ENCODE assay signal across 7 cellular contexts in the genomic region with DNA sequence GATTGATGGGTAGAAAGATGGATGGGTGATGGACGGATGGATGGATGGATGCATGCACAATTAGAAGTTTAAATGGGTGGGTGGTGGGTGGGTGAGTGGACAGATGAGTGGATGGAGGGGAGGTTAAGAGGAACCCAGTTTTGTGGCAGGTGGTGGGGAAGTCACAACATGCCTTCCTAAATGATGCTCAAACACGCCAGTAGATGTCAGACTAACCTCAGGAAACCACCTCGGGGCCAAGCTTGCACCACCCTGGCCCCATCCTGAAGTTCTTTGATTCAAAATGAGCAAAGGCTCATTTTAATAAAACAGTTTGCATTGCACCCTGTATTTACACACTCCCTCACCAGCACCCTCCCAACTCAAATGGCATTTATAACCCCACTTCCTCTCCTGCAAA.
DNase-seq lines count a peak whose midpoint lies in the region; ATAC-seq and TF ChIP-seq lines count a peak whose summit lies in the region.

No MANE protein-coding gene starts in this region.

- H3K27ac Mint-ChIP-seq in T-cell (no peak overlapping the region), brain (peak overlapping the region in 3 of 5 experiments; percentile 35 to 75 (median 62))

- H3K4me1 Mint-ChIP-seq in T-cell (peaks cover 0 to 2% (median 0%) of the 10 kb centered on the region in 3 donors), brain (peaks cover 9% of the 10 kb centered on the region)

- POLR2A ChIA-PET in T-cell (lab: Charles Lee), result no interaction called here

- H3K9me3 Mint-ChIP-seq in T-cell, result no peaks in the 10 kb centered on the region
- no peaks in the 10 kb centered on the region for H3K9me3 Mint-ChIP-seq in brain

- ATAC-seq in T-cell (replicated peaks in 1 of 4), result peak in 3 of 4 experiments; percentile 72 to 77 (median 76)
- ATAC-seq in GM19035 (IDR thresholded peaks at IDR 0.05; ENCODE audit: unreplicated experiment), result no peak

- H3K27me3 Mint-ChIP-seq in T-cell, result peaks cover 17 to 31% of the 10 kb centered on the region in 2 donors
- H3K27me3 Mint-ChIP-seq in brain, result peaks cover 3% of the 10 kb centered on the region

- CTCF ChIA-PET in T-cell (lab: Charles Lee), result interaction anchor here in 1 of 2 donors (0.6 to 1.1 kb wide), 2 partner anchors 8 to 259 kb away, joined by 3 to 6 read pairs; no protein-coding TSS in a partner anchor

- H3K4me3 Mint-ChIP-seq in T-cell (no peak overlapping the region), brain (no peak overlapping the region)

- no peak overlapping the region for H3K4me3 ChIP-seq in GM12875 (ENCODE audit: low read depth, low read length)

- TF ChIP-seq CTCF in GM12875 (IDR thresholded peaks at IDR 0.05; ENCODE audit: borderline replicate concordance, insufficient read depth, low read depth, low read length) (peak; percentile 61), brain (conservative IDR thresholded peaks at IDR 0.05) (peak; percentile 94 to 95)

- DNase-seq in NCI-H1694 (lab: John Stamatoyannopoulos, UW), result peak; percentile 26
- DNase-seq in T-cell, result peak in 28 of 34 experiments; percentile 4 to 38 (median 23)
- DNase-seq in iPS-NIHi7 (ENCODE audit: extremely low spot score), result peak; percentile 84
- DNase-seq in stimulated activated CD4-positive, alpha-beta T cell treated with anti-CD3 and anti-CD28 coated beads, Interleukin-12 subunit alpha, Interleukin-12 subunit beta, amount 100 ng/mL, for 4 hours, result peak; percentile 23

- no peaks in the 10 kb centered on the region for H3K36me3 Mint-ChIP-seq in T-cell
- no peaks in the 10 kb centered on the region for H3K36me3 Mint-ChIP-seq in brain

Comparison
In these comparisons a context has a peak if more than half of its experiments do, and no peak if none do; other contexts are left out.
1. DNase-seq: peak in every context shown above with its lines; median percentile 84 in iPS-NIHi7; 26 in NCI-H1694; 23 in T-cell; 23 in stimulated activated CD4-positive, alpha-beta T cell treated with anti-CD3 and anti-CD28 coated beads, Interleukin-12 subunit alpha, Interleukin-12 subunit beta, amount 100 ng/mL, for 4 hours.
2. H3K27ac Mint-ChIP-seq: peak in brain (3 of 5); none in T-cell (0 of 2).